ENCODE assay signal across 15 cellular contexts in genomic region chr1:28871631-28872401, GRCh38. TPM values are rescaled to one million over a fixed set of nuclear protein-coding genes. Genes with fewer than 3 reads are reported as not detected.
"Had no signal": no experiment of that assay in that cellular context is flagged by ENCODE, and none has a peak within 500 bp of the region (broad histone marks: within the 10 kb centered on the region; RNA-seq: fewer than 3 reads in every experiment).

No MANE protein-coding gene starts in this region.

- H3K4me1 Mint-ChIP-seq: activated naive CD4-positive, alpha-beta T cell treated with anti-CD3 and anti-CD28 coated beads, Interleukin-2, amount 50 U/mL, for 24 hours; central memory CD8-positive, alpha-beta T cell had no signal

- DNase-seq: activated effector memory CD4-positive, alpha-beta T cell treated with Interleukin-2 at 50 U/mL for 16 hours; activated T-cell treated with anti-CD3 and anti-CD28 coated beads, Interleukin-2, amount 50 U/mL, for 1 hour; cortex of kidney; effector memory CD4-positive, alpha-beta T cell; hippocampal formation; left cardiac atrium; nephron progenitor cell; stimulated activated CD4-positive, alpha-beta T cell treated with anti-CD3 and anti-CD28 coated beads, Interleukin-15, amount 100 ng/mL, for 24 hours; stimulated activated CD4-positive, alpha-beta T cell treated with anti-CD3 and anti-CD28 coated beads, Interleukin-4, amount 100 ng/mL, for 4 hours had no signal

- H3K4me3 Mint-ChIP-seq: activated naive CD4-positive, alpha-beta T cell treated with anti-CD3 and anti-CD28 coated beads, Interleukin-2, amount 50 U/mL, for 24 hours; brain; central memory CD8-positive, alpha-beta T cell; nephron progenitor cell had no signal

- H3K36me3 Mint-ChIP-seq: activated naive CD4-positive, alpha-beta T cell treated with anti-CD3 and anti-CD28 coated beads, Interleukin-2, amount 50 U/mL, for 24 hours; brain had no signal

- H3K27me3 Mint-ChIP-seq: activated naive CD4-positive, alpha-beta T cell treated with anti-CD3 and anti-CD28 coated beads, Interleukin-2, amount 50 U/mL, for 24 hours had no signal

- H3K9me3 Mint-ChIP-seq: activated naive CD4-positive, alpha-beta T cell treated with anti-CD3 and anti-CD28 coated beads, Interleukin-2, amount 50 U/mL, for 24 hours; central memory CD8-positive, alpha-beta T cell; nephron progenitor cell had no signal

- H3K27ac ChIP-seq: epithelial cell of prostate had no signal

- H3K27ac Mint-ChIP-seq: activated naive CD4-positive, alpha-beta T cell treated with anti-CD3 and anti-CD28 coated beads, Interleukin-2, amount 50 U/mL, for 24 hours; nephron progenitor cell had no signal

- ATAC-seq: activated CD4-positive, CD25-positive, alpha-beta regulatory T cell treated with anti-CD3 and anti-CD28 coated beads, Interleukin-2, amount 50 U/mL, for 24 hours; left cardiac atrium had no signal

RNA-seq across cellular contexts. Expression of gene OPRD1, which starts 59.8 kb away (rescaled TPM):
- total RNA-seq: left cardiac atrium; T-helper 2 cell treated with Interferon-gamma antibody and Interleukin-4, amounts not matched to agents 100 ng/mL and 5 ng/mL, for 36 hours had no signal
